ENCODE assay signal across 14 cellular contexts in genomic region chr11:69377029-69377952, GRCh38.
DNase-seq lines count a peak whose midpoint lies in the region; ATAC-seq and TF ChIP-seq lines count a peak whose summit lies in the region.
"Had no signal": no experiment of that assay in that cellular context is flagged by ENCODE, and none has a peak within 500 bp of the region (broad histone marks: within the 10 kb centered on the region; RNA-seq: fewer than 3 reads in every experiment).

No MANE protein-coding gene starts in this region.

- H3K27me3 ChIP-seq in Peyer's patch (no peaks in the 10 kb centered on the region), foreskin keratinocyte (no peaks in the 10 kb centered on the region), HAP-1 (ENCODE audit: low read depth) (no peaks in the 10 kb centered on the region)

- in situ Hi-C loops in HAP-1 (cut with MboI; ENCODE audit: low sequenced_read_pairs), result no loop called here

- no peaks in the 10 kb centered on the region for H3K36me3 ChIP-seq in Peyer's patch
- H3K36me3 ChIP-seq in HAP-1 (replicated peaks), result no peaks in the 10 kb centered on the region

- peak; percentile 11 for DNase-seq in activated CD8-positive, alpha-beta memory T cell treated with anti-CD3 and anti-CD28 coated beads, Interleukin-2, amount 50 U/mL, for 4 hours
- DNase-seq in activated CD8-positive, alpha-beta memory T cell treated with anti-CD3 and anti-CD28 coated beads for 24 hours, result no peak
- DNase-seq in Peyer's patch (peak in 2 of 3 donors; percentile 42 to 63), foreskin keratinocyte (peak; percentile 71 to 89), NCI-H510A treated with DMSO at 0.1 percent for 48 hours (lab: John Stamatoyannopoulos, UW) (no peak), ecto neural progenitor cell (ENCODE audit: low spot score) (no peak), HAP-1 (ENCODE audit: low spot score in 2 of 2) (no peak)
- DNase-seq: cerebellar nuclear complex, GF-D8, immature natural killer cell, MM.1S, NCI-H2029 treated with DMSO at 0.1 percent for 48 hours, NCI-H774 had no signal

- peak; percentile 85 for ATAC-seq in foreskin keratinocyte

- no peak for TF ChIP-seq POLR2A in Peyer's patch (IDR thresholded peaks at IDR 0.05)

- H3K4me3 ChIP-seq in Peyer's patch (no peak overlapping the region), skin epidermis (peak overlapping the region in 2 of 7 experiments; percentile 2 to 11), HAP-1 (no peak overlapping the region)

- H3K4me1 ChIP-seq in Peyer's patch (peaks cover 0 to 27% (median 0%) of the 10 kb centered on the region in 4 donors), foreskin keratinocyte (no peaks in the 10 kb centered on the region), HAP-1 (no peaks in the 10 kb centered on the region)

- H3K27ac ChIP-seq in Peyer's patch, result no peak overlapping the region
- peak overlapping the region; percentile 79 for H3K27ac ChIP-seq in foreskin keratinocyte
- H3K27ac ChIP-seq in skin epidermis, result peak overlapping the region in 16 of 21 experiments; percentile 20 to 76 (median 55)

- TF ChIP-seq CTCF in Peyer's patch (IDR thresholded peaks at IDR 0.05), result no peak
- peak; percentile 7 for TF ChIP-seq CTCF in foreskin keratinocyte (conservative IDR thresholded peaks at IDR 0.05)

- H3K9me3 ChIP-seq in Peyer's patch (no peaks in the 10 kb centered on the region), HAP-1 (no peaks in the 10 kb centered on the region)

Comparison
In these comparisons a context has a peak if more than half of its experiments do, and no peak if none do; other contexts are left out.
1. DNase-seq: peak in activated CD8-positive, alpha-beta memory T cell treated with anti-CD3 and anti-CD28 coated beads, Interleukin-2, amount 50 U/mL, for 4 hours (single experiment), Peyer's patch (2 of 3) and foreskin keratinocyte (2 of 2); none in activated CD8-positive, alpha-beta memory T cell treated with anti-CD3 and anti-CD28 coated beads for 24 hours (single experiment), NCI-H510A treated with DMSO at 0.1 percent for 48 hours (single experiment), ecto neural progenitor cell (single experiment) and HAP-1 (0 of 2).
2. H3K27ac ChIP-seq: peak in foreskin keratinocyte (single experiment) and skin epidermis (16 of 21); none in Peyer's patch (0 of 4).